8 cellular contexts compared by ENCODE assay signal in genomic region chr16:49492090-49492801, GRCh38.
DNase-seq lines count a peak whose midpoint lies in the region; ATAC-seq and TF ChIP-seq lines count a peak whose summit lies in the region.

No MANE protein-coding gene starts in this region.

- no peak overlapping the region for H3K4me3 Mint-ChIP-seq in natural killer cell treated with Interleukin-12 subunit alpha and Interleukin-12 subunit beta and Interleukin-15 and Interleukin-18, amount 100 ng/mL, for 72 hours
- no peak overlapping the region for H3K4me3 Mint-ChIP-seq in type B pancreatic cell

- no peak overlapping the region for H3K27ac ChIP-seq in HL-60 (replicated peaks)

- DNase-seq in NCI-H82 (lab: John Stamatoyannopoulos, UW) (peak; percentile 62), NCI-H82 treated with DMSO at 0.1 percent for 48 hours (lab: John Stamatoyannopoulos, UW; ENCODE audit: unreplicated experiment) (no peak), HL-60 (ENCODE audit: low read depth in 1 of 2, low spot score in 1 of 2) (no peak), type B pancreatic cell (ENCODE audit: extremely low spot score, unreplicated experiment) (no peak), MV-4-11 (lab: John Stamatoyannopoulos, UW) (no peak)
- DNase-seq in activated CD4-positive, alpha-beta T cell treated with anti-CD3 and anti-CD28 coated beads for 4 hours: peak; percentile 15 to 28
- DNase-seq in natural killer cell treated with Interleukin-12 subunit alpha and Interleukin-12 subunit beta and Interleukin-15 and Interleukin-18, amount 100 ng/mL, for 72 hours (ENCODE audit: low spot score): peak; percentile 56

- H3K36me3 Mint-ChIP-seq in natural killer cell treated with Interleukin-12 subunit alpha and Interleukin-12 subunit beta and Interleukin-15 and Interleukin-18, amount 100 ng/mL, for 72 hours: no peaks in the 10 kb centered on the region
- peaks cover 5% of the 10 kb centered on the region for H3K36me3 Mint-ChIP-seq in type B pancreatic cell

- no peaks in the 10 kb centered on the region for H3K4me1 Mint-ChIP-seq in natural killer cell treated with Interleukin-12 subunit alpha and Interleukin-12 subunit beta and Interleukin-15 and Interleukin-18, amount 100 ng/mL, for 72 hours (ENCODE audit: low read depth in 2 of 2)
- H3K4me1 Mint-ChIP-seq in type B pancreatic cell (ENCODE audit: unreplicated experiment): peaks cover 15% of the 10 kb centered on the region

- peak; percentile 62 for ATAC-seq in esophagus mucosa
- peak; percentile 57 to 59 for ATAC-seq in natural killer cell treated with Interleukin-12 subunit alpha and Interleukin-12 subunit beta and Interleukin-15 and Interleukin-18, amount 100 ng/mL, for 72 hours

- H3K9me3 Mint-ChIP-seq in natural killer cell treated with Interleukin-12 subunit alpha and Interleukin-12 subunit beta and Interleukin-15 and Interleukin-18, amount 100 ng/mL, for 72 hours: no peaks in the 10 kb centered on the region
- H3K9me3 Mint-ChIP-seq in type B pancreatic cell: no peaks in the 10 kb centered on the region

- TF ChIP-seq CTCF in HL-60 (IDR thresholded peaks at IDR 0.05; ENCODE audit: insufficient read depth, low read length): peak; percentile 47
- TF ChIP-seq CTCF in type B pancreatic cell (conservative IDR thresholded peaks at IDR 0.05): peak; percentile 98

- no peak overlapping the region for H3K4me3 ChIP-seq in HL-60 (replicated peaks; ENCODE audit: insufficient read depth, low read length)

- no peak overlapping the region for H3K27ac Mint-ChIP-seq in natural killer cell treated with Interleukin-12 subunit alpha and Interleukin-12 subunit beta and Interleukin-15 and Interleukin-18, amount 100 ng/mL, for 72 hours
- no peak overlapping the region for H3K27ac Mint-ChIP-seq in type B pancreatic cell

- H3K27me3 Mint-ChIP-seq in natural killer cell treated with Interleukin-12 subunit alpha and Interleukin-12 subunit beta and Interleukin-15 and Interleukin-18, amount 100 ng/mL, for 72 hours: peaks cover 0 to 2% of the 10 kb centered on the region in 2 donors
- no peaks in the 10 kb centered on the region for H3K27me3 Mint-ChIP-seq in type B pancreatic cell

- H3K27me3 ChIP-seq in HL-60 (ENCODE audit: insufficient read depth, poor library complexity, severe bottlenecking): no peaks in the 10 kb centered on the region

Comparison
In these comparisons a context has a peak if more than half of its experiments do, and no peak if none do; other contexts are left out.
1. DNase-seq: peak in NCI-H82 (single experiment), activated CD4-positive, alpha-beta T cell treated with anti-CD3 and anti-CD28 coated beads for 4 hours (2 of 2) and natural killer cell treated with Interleukin-12 subunit alpha and Interleukin-12 subunit beta and Interleukin-15 and Interleukin-18, amount 100 ng/mL, for 72 hours (single experiment); none in NCI-H82 treated with DMSO at 0.1 percent for 48 hours (single experiment), HL-60 (0 of 2), type B pancreatic cell (single experiment) and MV-4-11 (single experiment).